In genomic region chr6:24909281-24910216, GRCh38 we compare ENCODE assay signal across 9 cellular contexts. TPM values are rescaled to one million over a fixed set of nuclear protein-coding genes. Genes with fewer than 3 reads are reported as not detected.
DNase-seq lines count a peak whose midpoint lies in the region; TF ChIP-seq lines count a peak whose summit lies in the region.
"Had no signal": no experiment of that assay in that cellular context is flagged by ENCODE, and none has a peak within 500 bp of the region (broad histone marks: within the 10 kb centered on the region; RNA-seq: fewer than 3 reads in every experiment).

No MANE protein-coding gene starts in this region.

- no peaks in the 10 kb centered on the region for H4K20me1 ChIP-seq in hepatocyte (ENCODE audit: insufficient read depth, poor library complexity, severe bottlenecking)

- 0 out of 2 replicates have a peak overlapping the region, but pooled peaks have one; percentile 7 for H3K27ac ChIP-seq in SJSA1
- no peak overlapping the region for H3K27ac ChIP-seq in hepatocyte

- no peaks in the 10 kb centered on the region for H3K36me3 ChIP-seq in SJSA1
- no peaks in the 10 kb centered on the region for H3K36me3 ChIP-seq in hepatocyte (replicated peaks; ENCODE audit: insufficient read depth, low read depth)

- H3K27me3 ChIP-seq in SJSA1 (replicated peaks) (no peaks in the 10 kb centered on the region; the same call in 1 of the 2 replicates), hepatocyte (peaks cover 32% of the 10 kb centered on the region)

- H3K4me1 ChIP-seq in SJSA1 (replicated peaks) (peaks cover 34% of the 10 kb centered on the region), hepatocyte (ENCODE audit: insufficient read depth) (peaks cover 18% of the 10 kb centered on the region)

- DNase-seq in SJSA1 (ENCODE audit: low read depth in 1 of 2, low spot score in 2 of 2) = no peak
- DNase-seq in hepatocyte (ENCODE audit: low spot score) = no peak
- no peak for DNase-seq in skeletal muscle cell (ENCODE audit: low read depth)
- no peak for DNase-seq in ecto neural progenitor cell (ENCODE audit: low spot score)
- no peak for DNase-seq in hippocampal formation (lab: John Stamatoyannopoulos, UW)
- no peak for DNase-seq in DMS153 (lab: John Stamatoyannopoulos, UW)
- no peak for DNase-seq in DMS53 treated with DMSO at 0.1 percent for 48 hours (lab: John Stamatoyannopoulos, UW; ENCODE audit: unreplicated experiment)
- DNase-seq: GOT3 had no signal

- peak overlapping the region; percentile 98 for H3K4me2 ChIP-seq in hepatocyte

- no peaks in the 10 kb centered on the region for H3K9me2 ChIP-seq in hepatocyte (replicated peaks; ENCODE audit: insufficient read depth)

- TF ChIP-seq CTCF in GM12873 (IDR thresholded peaks at IDR 0.05; ENCODE audit: insufficient read depth, low read depth, low read length, missing control alignments) (peak; percentile 13), hepatocyte (IDR thresholded peaks at IDR 0.05; ENCODE audit: poor library complexity) (no peak)

- 53% methylated on average over 20 of the region's 20 CpGs for WGBS in hepatocyte (ENCODE audit: low lambda C conversion rate, missing lambda C conversion rate)

- H3K4me3 ChIP-seq in SJSA1 = peak overlapping the region; percentile 54
- H3K4me3 ChIP-seq in hepatocyte = no peak overlapping the region
- H3K4me3 ChIP-seq in skeletal muscle cell (ENCODE audit: low read depth, low read length) = peak overlapping the region; percentile 53

- H3K79me2 ChIP-seq in hepatocyte = no peaks in the 10 kb centered on the region

- H2AFZ ChIP-seq in hepatocyte = peak overlapping the region; percentile 57

- H3K9me3 ChIP-seq in SJSA1 (replicated peaks) (no peaks in the 10 kb centered on the region), hepatocyte (ENCODE audit: low read depth) (no peaks in the 10 kb centered on the region)

RNA-seq across cellular contexts. Expression of gene RIPOR2, which starts 26.2 kb away (rescaled TPM):
- total RNA-seq in SJSA1 (2014; rRNA removed; shearing (Covaris generic)) = 4.5 and 6.2 TPM in 2 replicates
- 17.3 and 17.6 TPM in 2 replicates for total RNA-seq in hepatocyte
- polyA plus RNA-seq in hepatocyte = 11.8 and 14.4 TPM in 2 replicates
